In the genomic region with DNA sequence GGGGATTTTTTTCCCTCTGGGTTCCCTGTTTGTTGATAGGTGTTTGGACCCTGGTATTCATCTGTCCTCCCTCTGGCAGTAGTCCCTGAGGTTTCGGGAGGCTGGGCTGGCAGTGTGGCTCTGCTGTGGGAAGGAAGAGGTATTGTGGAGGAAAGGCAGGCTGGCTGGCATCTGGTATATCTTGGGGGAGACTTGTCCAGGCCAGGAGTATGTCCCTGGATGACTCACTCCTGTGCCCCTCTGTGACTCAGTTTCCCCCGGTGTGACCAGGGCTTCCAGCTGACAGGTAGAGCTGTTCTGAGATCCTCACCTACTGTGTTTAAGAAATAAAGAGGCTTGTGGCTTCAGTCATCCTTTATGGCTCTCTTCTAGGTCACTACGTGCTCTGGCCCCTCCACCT, we compare ENCODE assay signal across 16 cellular contexts.
"Had no signal": no experiment of that assay in that cellular context is flagged by ENCODE, and none has a peak within 500 bp of the region (broad histone marks: within the 10 kb centered on the region; RNA-seq: fewer than 3 reads in every experiment).

No MANE protein-coding gene starts in this region.

- ATAC-seq: gastroesophageal sphincter; left lung; natural killer cell treated with Interleukin-12 subunit alpha and Interleukin-12 subunit beta and Interleukin-15 and Interleukin-18, amount 100 ng/mL, for 72 hours had no signal

- H3K9me3 ChIP-seq: gastroesophageal sphincter, thyroid gland had no signal

- DNase-seq: esophagus squamous epithelium; foreskin fibroblast; glutamatergic neuron; immature natural killer cell; left lung; mesenchymal stem cell; small intestine; stimulated activated CD4-positive, alpha-beta T cell treated with anti-CD3 and anti-CD28 coated beads, Interleukin-12 subunit alpha, Interleukin-12 subunit beta, amount 100 ng/mL, for 4 hours; stimulated activated naive CD4-positive, alpha-beta T cell; stomach; thyroid gland had no signal

- H3K27ac ChIP-seq: esophagus squamous epithelium, left lung, neural progenitor cell, stomach, upper lobe of left lung had no signal

- H3K27me3 ChIP-seq: neural progenitor cell, thyroid gland had no signal

- H3K36me3 ChIP-seq: esophagus squamous epithelium, gastroesophageal sphincter, left lung, neural progenitor cell, stomach, thyroid gland, upper lobe of left lung had no signal

- H3K4me3 ChIP-seq: esophagus squamous epithelium, gastroesophageal sphincter, left lung, lung, neural progenitor cell, stomach, thyroid gland, upper lobe of left lung had no signal

- H3K4me1 ChIP-seq: left lung, neural progenitor cell, thyroid gland had no signal
